ENCODE assay signal across 8 cellular contexts in genomic region chr5:77211013-77211690, GRCh38. TPM values are rescaled to one million over a fixed set of nuclear protein-coding genes. Genes with fewer than 3 reads are reported as not detected.
DNase-seq lines count a peak whose midpoint lies in the region; ATAC-seq and TF ChIP-seq lines count a peak whose summit lies in the region.

No MANE protein-coding gene starts in this region.

- H3K36me3 ChIP-seq in cardiac muscle cell (no peaks in the 10 kb centered on the region), mesenchymal stem cell (ENCODE audit: control insufficient read depth in 1 of 2, insufficient read depth in 2 of 2, low read depth in 1 of 2, low read length in 2 of 2) (no peaks in the 10 kb centered on the region), vagina (no peaks in the 10 kb centered on the region)

- H3K27ac ChIP-seq in cardiac muscle cell (no peak overlapping the region), mesenchymal stem cell (ENCODE audit: low read length, poor library complexity, severe bottlenecking) (no peak overlapping the region), vagina (peak overlapping the region; percentile 54)

- H2AK5ac ChIP-seq in mesenchymal stem cell (ENCODE audit: low read length, severe bottlenecking) = no peak overlapping the region

- H3K4me3 ChIP-seq in cardiac muscle cell (peak overlapping the region; percentile 36), mesenchymal stem cell (ENCODE audit: insufficient read depth in 1 of 2, low read depth in 1 of 2, low read length in 2 of 2) (peak overlapping the region; percentile 55 to 58), vagina (peak overlapping the region; percentile 56 to 82)

- H3K23ac ChIP-seq in mesenchymal stem cell (ENCODE audit: low read length in 2 of 2) = peak overlapping the region in 1 of 2 experiments; percentile 93

- TF ChIP-seq CTCF in cardiac muscle cell (IDR thresholded peaks at IDR 0.05; ENCODE audit: low read depth, low read length) = no peak
- no peak for TF ChIP-seq CTCF in vagina (IDR thresholded peaks at IDR 0.05)

- H4K91ac ChIP-seq in mesenchymal stem cell (ENCODE audit: low read length) = no peak overlapping the region

- no peak overlapping the region for H2BK15ac ChIP-seq in mesenchymal stem cell (ENCODE audit: low read depth, poor library complexity, severe bottlenecking)

- no peak overlapping the region for H3K4ac ChIP-seq in mesenchymal stem cell (ENCODE audit: low read depth in 1 of 2, low read length in 2 of 2)

- no peak for ATAC-seq in Right ventricle myocardium superior (ENCODE audit: poor library complexity)

- peak overlapping the region; percentile 95 for H3K4me2 ChIP-seq in mesenchymal stem cell (ENCODE audit: low read length, poor library complexity, severe bottlenecking)

- TF ChIP-seq POLR2A in vagina (IDR thresholded peaks at IDR 0.05) = no peak

- peak overlapping the region; percentile 48 for H2AFZ ChIP-seq in mesenchymal stem cell (ENCODE audit: low read depth, low read length)

- DNase-seq in cardiac muscle cell (ENCODE audit: low read depth in 1 of 2, low spot score in 1 of 2) (peak in 1 of 2 donors; percentile 44), Right ventricle myocardium superior (no peak), astrocyte of the hippocampus (ENCODE audit: low read depth, low spot score) (peak; percentile 28), mesenchymal stem cell (no peak), vagina (ENCODE audit: extremely low spot score in 2 of 2) (no peak), HT-29 (ENCODE audit: low spot score) (no peak)
- DNase-seq in effector CD4-positive, alpha-beta T cell = no peak
- DNase-seq in NK-92 treated with Interleukin-12 subunit alpha and Interleukin-12 subunit beta, amount 100 ng/mL, for 24 hours (lab: John Stamatoyannopoulos, UW) = no peak

- H3K9me3 ChIP-seq in cardiac muscle cell (ENCODE audit: low read depth) (no peaks in the 10 kb centered on the region), mesenchymal stem cell (ENCODE audit: control insufficient read depth, low read length) (no peaks in the 10 kb centered on the region), vagina (no peaks in the 10 kb centered on the region)

- no peaks in the 10 kb centered on the region for H3K79me1 ChIP-seq in mesenchymal stem cell (replicated peaks; ENCODE audit: low read length, poor library complexity, severe bottlenecking)

- H3K4me1 ChIP-seq in cardiac muscle cell (ENCODE audit: low read depth) (no peaks in the 10 kb centered on the region), mesenchymal stem cell (ENCODE audit: control insufficient read depth, insufficient read depth, low read depth, low read length) (peaks cover 18% of the 10 kb centered on the region), vagina (peaks cover 7% of the 10 kb centered on the region)

- no peak overlapping the region for H2BK120ac ChIP-seq in mesenchymal stem cell (ENCODE audit: low read depth, low read length)

- H3K14ac ChIP-seq in mesenchymal stem cell (ENCODE audit: low read length in 2 of 2) = peak overlapping the region in 1 of 2 experiments; percentile 74

- peak overlapping the region in 1 of 2 experiments; percentile 18 for H2BK12ac ChIP-seq in mesenchymal stem cell (ENCODE audit: low read length in 2 of 2)

- intact Hi-C loops in Right ventricle myocardium superior (cut with DNase I) (no loop called here), vagina (cut with DNase I) (no loop called here)

- H3K9ac ChIP-seq in mesenchymal stem cell (ENCODE audit: low read length) = no peak overlapping the region

- H4K8ac ChIP-seq in mesenchymal stem cell (ENCODE audit: low read length) = peak overlapping the region; percentile 23

- H3K18ac ChIP-seq in mesenchymal stem cell (ENCODE audit: low read depth in 1 of 2, low read length in 2 of 2) = no peak overlapping the region

- peaks cover 88% of the 10 kb centered on the region for H3K27me3 ChIP-seq in cardiac muscle cell
- H3K27me3 ChIP-seq in mesenchymal stem cell (ENCODE audit: control insufficient read depth in 1 of 2, insufficient read depth in 1 of 2, low read length in 2 of 2) = peaks cover 69 to 72% of the 10 kb centered on the region in 2 experiments
- H3K27me3 ChIP-seq in vagina = no peaks in the 10 kb centered on the region

- WGBS in mesenchymal stem cell = 4% methylated on average over 54 of the region's 55 CpGs

- H2BK5ac ChIP-seq in mesenchymal stem cell (ENCODE audit: low read depth, low read length, poor library complexity, severe bottlenecking) = no peak overlapping the region

RNA-seq across cellular contexts. Expression of gene PDE8B, which starts 0.7 kb away (rescaled TPM):
- total RNA-seq in cardiac muscle cell (0.83 and 3.3 TPM in 2 replicates), Right ventricle myocardium superior (0.62 TPM), vagina (5.9 TPM)
- polyA plus RNA-seq in cardiac muscle cell = 0.84 and 1.4 TPM in 2 replicates
- polyA plus RNA-seq in mesenchymal stem cell (2013, experiment 1 of 2) = 0.18 TPM
- polyA plus RNA-seq in mesenchymal stem cell (2013, experiment 2 of 2) = 0.29 TPM
- not detected in 2 replicates for total RNA-seq in HT-29 (2014; rRNA removed; shearing (Covaris generic))
